In the genomic region with DNA sequence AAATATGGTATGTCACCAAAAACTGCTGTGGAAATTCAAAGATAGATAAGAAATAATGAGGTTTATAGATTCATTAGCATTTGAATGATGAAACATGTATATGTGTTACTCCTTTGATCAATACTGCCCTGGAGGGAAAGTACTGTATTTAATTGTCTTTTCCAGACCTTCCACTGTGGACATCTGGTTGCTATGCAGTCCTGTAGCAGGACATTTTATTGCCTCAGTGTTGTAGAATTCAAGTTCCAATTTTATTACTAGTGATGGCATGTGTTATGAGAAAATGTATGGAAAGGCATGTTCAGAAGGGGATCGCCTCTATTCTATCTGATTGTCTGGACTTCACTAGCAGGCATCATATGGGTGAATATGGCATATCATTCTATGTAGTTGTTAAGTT, we compare ENCODE assay signal across 9 cellular contexts.
"Had no signal": no experiment of that assay in that cellular context is flagged by ENCODE, and none has a peak within 500 bp of the region (broad histone marks: within the 10 kb centered on the region; RNA-seq: fewer than 3 reads in every experiment).

No MANE protein-coding gene starts in this region.

- H3K4me3 ChIP-seq: GM23248, GM23338, HAP-1 had no signal

- H3K4me1 ChIP-seq: HAP-1 had no signal

- H3K4me2 ChIP-seq: GM23338 had no signal

- H3K27ac Mint-ChIP-seq: GM23338, H9, HFFc6 had no signal

- H3K4me3 Mint-ChIP-seq: GM23338, H9, HFFc6 had no signal

- H3K27ac ChIP-seq: GM23248 had no signal

- H3K9ac ChIP-seq: GM23248 had no signal

- ATAC-seq: GM23338, HCT116 had no signal

- H3K9me3 ChIP-seq: HAP-1 had no signal

- H2AFZ ChIP-seq: GM23248, GM23338 had no signal

- H3K36me3 ChIP-seq: HAP-1 had no signal

- DNase-seq: GM23248, GOT3, H7, H9, HCEC 1CT, HFFc6 had no signal

- H3K9me3 Mint-ChIP-seq: GM23338, H9 had no signal
